Comparison of ENCODE assay signal across 31 cellular contexts in genomic region chr12:117363263-117363662, GRCh38. TPM values are rescaled to one million over a fixed set of nuclear protein-coding genes. Genes with fewer than 3 reads are reported as not detected.
"Had no signal": no experiment of that assay in that cellular context is flagged by ENCODE, and none has a peak within 500 bp of the region (broad histone marks: within the 10 kb centered on the region; RNA-seq: fewer than 3 reads in every experiment).

No MANE protein-coding gene starts in this region.

- ATAC-seq: left colon; left lung; lower lobe of right lung; natural killer cell; right cardiac atrium; stimulated activated naive B cell treated with anti-CD40 and anti-IgM and Interleukin-4, amounts not matched to agents 10 μg/mL and 1 μg/mL and 100 μg/mL, for 72 hours; stimulated activated naive CD8-positive, alpha-beta T cell treated with anti-CD3 and anti-CD28 coated beads, Interleukin-15, Interleukin-2, amounts not matched to agents 100 U/mL and 50 U/mL, for 24 hours had no signal

- H3K9me3 ChIP-seq: left lung, lower lobe of right lung, neutrophil, ovary, prostate gland, sigmoid colon, stomach, testis, thyroid gland, transverse colon, upper lobe of left lung, vagina had no signal

- H3K4me3 ChIP-seq: left lung, lower lobe of right lung, neural progenitor cell, ovary, prostate gland, sigmoid colon, stomach, testis, thyroid gland, transverse colon, upper lobe of left lung, vagina had no signal

- H3K36me3 ChIP-seq: left lung, lower lobe of right lung, neural progenitor cell, neutrophil, ovary, prostate gland, sigmoid colon, stomach, thyroid gland, transverse colon, upper lobe of left lung, vagina had no signal

- H3K4me2 ChIP-seq: neural progenitor cell had no signal

- H3K27me3 ChIP-seq: ovary, testis, vagina had no signal

- H3K4me1 ChIP-seq: left lung, lower lobe of right lung, prostate gland, sigmoid colon, testis, transverse colon, vagina had no signal

- DNase-seq: hippocampal formation; immature natural killer cell; kidney; left colon; left lung; lower lobe of right lung; mammary epithelial cell; mesenchymal stem cell; naive B cell; natural killer cell; nephron progenitor cell; occipital lobe; ovary; retina; right cardiac atrium; sigmoid colon; small intestine; stimulated activated CD4-positive, alpha-beta T cell treated with anti-CD3 and anti-CD28 coated beads, Interleukin-1b, Interleukin-23, amount 100 ng/mL, for 48 hours; stimulated activated CD4-positive, alpha-beta T cell treated with anti-CD3 and anti-CD28 coated beads, Interleukin-2, amount 100 ng/mL, for 48 hours; stimulated activated naive B cell treated with anti-CD40 and anti-IgM and Interleukin-4, amounts not matched to agents 10 μg/mL and 1 μg/mL and 100 μg/mL, for 72 hours; stimulated activated naive CD8-positive, alpha-beta T cell treated with anti-CD3 and anti-CD28 coated beads, Interleukin-15, Interleukin-2, amounts not matched to agents 100 U/mL and 50 U/mL, for 24 hours; stomach; testis; thyroid gland; transverse colon; upper lobe of left lung had no signal

- H3K27ac ChIP-seq: left lung, lower lobe of right lung, neural progenitor cell, neutrophil, ovary, prostate gland, sigmoid colon, stomach, testis, thyroid gland, transverse colon, upper lobe of left lung, vagina had no signal

- H2AFZ ChIP-seq: neural progenitor cell had no signal

- H3K9ac ChIP-seq: neural progenitor cell had no signal

RNA-seq across cellular contexts. Expression of gene NOS1, which starts 1.8 kb away (rescaled TPM):
- total RNA-seq: mammary epithelial cell, mononuclear cell, natural killer cell had no signal
- polyA plus RNA-seq: immature natural killer cell, mammary epithelial cell had no signal
